ENCODE assay signal across 2 cellular contexts in genomic region chr5:171956870-171957501, GRCh38.
TF ChIP-seq lines count a peak whose summit lies in the region.

No MANE protein-coding gene starts in this region.

TF ChIP-seq in WTC11, 78 proteins besides CTCF, POLR2A, EP300 and RAD21 (continued from another document):
- TF ChIP-seq E2F1 (CRISPR knock-in tag; IDR thresholded peaks at IDR 0.05) (no peak), IRF1 (CRISPR knock-in tag; IDR thresholded peaks at IDR 0.05) (no peak), JUN (CRISPR knock-in tag; IDR thresholded peaks at IDR 0.05) (no peak)

TF ChIP-seq in SK-N-SH, 30 proteins besides CTCF, POLR2A, EP300 and RAD21 (continued from another document):
- no peak for TF ChIP-seq IRF3 (IDR thresholded peaks at IDR 0.05; ENCODE audit: low read depth, low read length)
- no peak for TF ChIP-seq TEAD4 (IDR thresholded peaks at IDR 0.05; ENCODE audit: borderline replicate concordance, insufficient read depth)
- TF ChIP-seq MAX (IDR thresholded peaks at IDR 0.05; ENCODE audit: low read depth) = no peak
- no peak for TF ChIP-seq ELF1 (IDR thresholded peaks at IDR 0.05)
- TF ChIP-seq ZBTB33 (IDR thresholded peaks at IDR 0.05; ENCODE audit: borderline replicate concordance, low read depth) = no peak
- TF ChIP-seq GABPA (IDR thresholded peaks at IDR 0.05; ENCODE audit: low read depth) = no peak
